Comparison of ENCODE assay signal across 9 cellular contexts in genomic region chr3:120448707-120449650, GRCh38. TPM values are rescaled to one million over a fixed set of nuclear protein-coding genes. Genes with fewer than 3 reads are reported as not detected.
DNase-seq lines count a peak whose midpoint lies in the region; ATAC-seq and TF ChIP-seq lines count a peak whose summit lies in the region.
"Had no signal": no experiment of that assay in that cellular context is flagged by ENCODE, and none has a peak within 500 bp of the region (broad histone marks: within the 10 kb centered on the region; RNA-seq: fewer than 3 reads in every experiment).

No MANE protein-coding gene starts in this region.

- H3K4me3 ChIP-seq in AG09309 (ENCODE audit: control insufficient read depth, low read depth, low read length): peak overlapping the region; percentile 78
- peak overlapping the region in 3 of 4 donors; percentile 50 to 67 (median 63) for H3K4me3 ChIP-seq in Peyer's patch

- H3K4me3 Mint-ChIP-seq in nephron progenitor cell: peak overlapping the region; percentile 97

- no peaks in the 10 kb centered on the region for H3K9me3 ChIP-seq in Peyer's patch

- no peak for TF ChIP-seq POLR2A in Peyer's patch (IDR thresholded peaks at IDR 0.05)

- peaks cover 0 to 8% (median 4%) of the 10 kb centered on the region in 4 donors for H3K4me1 ChIP-seq in Peyer's patch

- no peaks in the 10 kb centered on the region for H3K36me3 ChIP-seq in Peyer's patch

- peak; percentile 76 for DNase-seq in AG09309 (ENCODE audit: low read depth)
- no peak for DNase-seq in Peyer's patch
- DNase-seq in fibroblast of gingiva (ENCODE audit: low read depth): peak; percentile 66
- DNase-seq in nephron progenitor cell: peak; percentile 8
- DNase-seq in NCI-H128 (lab: John Stamatoyannopoulos, UW; ENCODE audit: unreplicated experiment): no peak
- no peak for DNase-seq in NCI-H345 (lab: John Stamatoyannopoulos, UW)
- DNase-seq: stimulated activated naive CD4-positive, alpha-beta T cell treated with Interleukin-2 at 50 U/mL for 16 hours had no signal

- H3K27me3 ChIP-seq in Peyer's patch: no peaks in the 10 kb centered on the region

- H3K27me3 Mint-ChIP-seq in nephron progenitor cell (ENCODE audit: low read depth, poor library complexity): peaks cover 4% of the 10 kb centered on the region

- peaks cover 3% of the 10 kb centered on the region for H3K9me3 Mint-ChIP-seq in nephron progenitor cell

- ATAC-seq in HG03565 (IDR thresholded peaks at IDR 0.05; ENCODE audit: unreplicated experiment) (no peak), GM21390 (IDR thresholded peaks at IDR 0.05; ENCODE audit: unreplicated experiment) (no peak)

- H3K4me1 Mint-ChIP-seq in nephron progenitor cell: peaks cover 59% of the 10 kb centered on the region

- peaks cover 26% of the 10 kb centered on the region for H3K36me3 Mint-ChIP-seq in nephron progenitor cell (ENCODE audit: low read depth)

- peak overlapping the region; percentile 31 to 96 (median 80) for H3K27ac ChIP-seq in Peyer's patch

- TF ChIP-seq CTCF in AG09309 (IDR thresholded peaks at IDR 0.05; ENCODE audit: control insufficient read depth, insufficient read depth, low read depth, low read length, missing control alignments): no peak
- no peak for TF ChIP-seq CTCF in Peyer's patch (IDR thresholded peaks at IDR 0.05)
- TF ChIP-seq CTCF in nephron progenitor cell (IDR thresholded peaks at IDR 0.05): no peak

- H3K27ac Mint-ChIP-seq in nephron progenitor cell: peak overlapping the region; percentile 90

RNA-seq across cellular contexts. Expression of gene FSTL1, which starts 1.8 kb away (rescaled TPM):
- total RNA-seq in Peyer's patch: 10 to 100 TPM; 22.2 to 84.2 (median 59.8) TPM

Comparison
In these comparisons a context has a peak if more than half of its experiments do, and no peak if none do; other contexts are left out.
1. DNase-seq: peak in AG09309 (single experiment), fibroblast of gingiva (single experiment) and nephron progenitor cell (single experiment); none in Peyer's patch (0 of 3), NCI-H128 (single experiment) and NCI-H345 (single experiment).